Comparison of ENCODE assay signal across 33 cellular contexts in the genomic region with DNA sequence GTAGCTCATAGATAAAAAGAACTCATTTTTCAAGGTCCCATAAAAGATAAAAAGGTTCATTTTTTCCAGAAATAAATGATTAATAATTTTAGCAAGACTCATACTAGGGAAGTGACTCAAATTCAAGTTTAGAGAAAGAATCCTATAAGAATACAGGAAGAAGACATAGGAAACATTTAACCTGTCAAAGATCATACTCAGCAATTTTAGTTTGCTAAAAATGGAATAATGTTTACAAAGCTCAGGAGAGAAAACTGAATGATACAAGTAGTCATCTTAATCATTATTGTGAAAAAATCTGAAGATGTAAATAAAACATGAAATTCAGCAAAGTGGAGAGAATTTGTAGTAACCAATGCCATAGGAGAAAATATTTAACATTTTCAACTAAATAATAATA.
"Had no signal": no experiment of that assay in that cellular context is flagged by ENCODE, and none has a peak within 500 bp of the region (broad histone marks: within the 10 kb centered on the region; RNA-seq: fewer than 3 reads in every experiment).

No MANE protein-coding gene starts in this region.

- H3K36me3 ChIP-seq: adrenal gland, ascending aorta, brain microvascular endothelial cell, breast epithelium, cardiac muscle cell had no signal

- H3K9me3 ChIP-seq: adrenal gland, ascending aorta, body of pancreas had no signal

- ATAC-seq: activated naive CD4-positive, alpha-beta T cell treated with anti-CD3 and anti-CD28 coated beads, Interleukin-2, amount 50 U/mL, for 72 hours; activated naive CD8-positive, alpha-beta T cell treated with anti-CD3 and anti-CD28 coated beads, Interleukin-2, amount 50 U/mL, for 24 hours; activated T-cell treated with anti-CD3 and anti-CD28 coated beads, Interleukin-2, amount 50 U/mL, for 4 hours; activated T-cell treated with anti-CD3 and anti-CD28 coated beads, Interleukin-2, amount 50 U/mL, for 72 hours; activated T-helper 17 cell treated with anti-CD3 and anti-CD28 coated beads, Interleukin-2, amount 50 U/mL, for 72 hours; body of pancreas had no signal

- DNase-seq: activated effector memory CD4-positive, alpha-beta T cell treated with anti-CD3 and anti-CD28 coated beads, Interleukin-2, amount 50 U/mL, for 16 hours; activated effector memory CD4-positive, alpha-beta T cell treated with Interleukin-2 at 50 U/mL for 16 hours; activated gamma-delta T cell; activated gamma-delta T cell treated with Interleukin-2 at 50 U/mL for 16 hours; activated naive CD4-positive, alpha-beta T cell; activated naive CD4-positive, alpha-beta T cell treated with anti-CD3 and anti-CD28 coated beads for 36 hours; activated naive CD4-positive, alpha-beta T cell treated with anti-CD3 and anti-CD28 coated beads, Interleukin-2, amount 10 ng/mL, durations not matched to agents 7 days and 5 days; activated naive CD4-positive, alpha-beta T cell treated with anti-CD3 and anti-CD28 coated beads, Interleukin-2, amount 50 U/mL, for 16 hours; activated naive CD4-positive, alpha-beta T cell treated with Interleukin-2 at 50 U/mL for 16 hours; activated naive CD8-positive, alpha-beta T cell treated with anti-CD3 and anti-CD28 coated beads for 36 hours; activated naive CD8-positive, alpha-beta T cell treated with anti-CD3 and anti-CD28 coated beads, Interleukin-2, amount 10 ng/mL, durations not matched to agents 7 days and 5 days; activated naive CD8-positive, alpha-beta T cell treated with anti-CD3 and anti-CD28 coated beads, Interleukin-2, amount 50 U/mL, for 24 hours; activated T-cell treated with anti-CD3 and anti-CD28 coated beads, Interleukin-2, amount 50 U/mL, for 24 hours; activated T-cell treated with anti-CD3 and anti-CD28 coated beads, Interleukin-2, amount 50 U/mL, for 4 hours; activated T-cell treated with anti-CD3 and anti-CD28 coated beads, Interleukin-2, amount 50 U/mL, for 48 hours; activated T-cell treated with anti-CD3 and anti-CD28 coated beads, Interleukin-2, amount 50 U/mL, for 72 hours; adrenal gland; amniotic stem cell; amygdala; anterior cingulate cortex; aorta; body of pancreas; brain microvascular endothelial cell; caudate nucleus; central memory CD4-positive, alpha-beta T cell; cerebellar nuclear complex had no signal

- H3K4me1 ChIP-seq: adrenal gland, ascending aorta, body of pancreas, breast epithelium had no signal

- FAIRE-seq: astrocyte, bronchial epithelial cell had no signal

- H3K27me3 ChIP-seq: adrenal gland, ascending aorta, body of pancreas, brain microvascular endothelial cell, breast epithelium, cardiac muscle cell had no signal

- H3K27ac ChIP-seq: adrenal gland, ascending aorta, body of pancreas, brain microvascular endothelial cell, breast epithelium, cardiac muscle cell had no signal

- H3K4me3 ChIP-seq: adrenal gland, ascending aorta, body of pancreas, breast epithelium, cardiac muscle cell had no signal
